Comparison of ENCODE assay signal across 1 cellular context in genomic region chr5:73180561-73180960, GRCh38.
TF ChIP-seq lines count a peak whose summit lies in the region.

No MANE protein-coding gene starts in this region.

TF ChIP-seq in IMR-90, 13 proteins besides CTCF, POLR2A, EP300 and RAD21 (continued from another document):
- no peak for TF ChIP-seq USF2 (IDR thresholded peaks at IDR 0.05; ENCODE audit: low read depth, low read length)
TF ChIP-seq in IMR-90: peak in this region for 0.
